ENCODE assay signal across 12 cellular contexts in the genomic region with DNA sequence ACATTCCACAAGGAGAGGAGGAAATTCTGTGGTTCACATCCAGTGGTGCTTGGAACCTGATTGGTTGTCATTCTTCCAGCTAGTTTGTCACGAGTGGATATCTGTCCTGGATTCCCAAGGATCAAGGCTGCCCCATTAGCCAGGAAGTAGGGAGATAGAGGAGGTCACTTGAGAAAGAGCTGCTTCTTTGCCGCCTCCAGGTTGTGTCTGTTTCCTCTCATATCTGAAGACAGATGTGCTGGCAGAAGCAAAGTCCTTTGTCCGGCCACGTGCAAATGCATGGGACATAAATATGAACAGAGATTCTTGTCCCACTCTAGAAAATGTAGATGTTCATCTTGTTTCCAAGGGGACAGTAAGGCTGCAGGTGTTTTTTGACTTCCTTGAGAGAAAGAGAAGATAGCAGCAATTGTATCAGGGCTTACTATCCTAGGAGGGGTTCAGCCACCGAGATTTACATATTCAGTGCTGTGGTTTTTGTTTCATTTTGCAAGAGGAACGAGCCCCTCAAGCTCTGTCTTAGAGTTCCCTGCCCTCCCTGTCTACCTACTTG.
DNase-seq lines count a peak whose midpoint lies in the region; ATAC-seq, FAIRE-seq and TF ChIP-seq lines count a peak whose summit lies in the region.
"Had no signal": no experiment of that assay in that cellular context is flagged by ENCODE, and none has a peak within 500 bp of the region (broad histone marks: within the 10 kb centered on the region; RNA-seq: fewer than 3 reads in every experiment).

No MANE protein-coding gene starts in this region.

- no peaks in the 10 kb centered on the region for H3K9me3 ChIP-seq in thyroid gland
- H3K9me3 ChIP-seq: SK-N-SH had no signal

- H3K27me3 Mint-ChIP-seq in activated T-helper 1 cell treated with anti-CD3 and anti-CD28 coated beads, Interleukin-12 subunit alpha, Interleukin-12 subunit beta, Interleukin-2, Interleukin-4 antibody, amounts not matched to agents 30 ng/mL and 10 ng/mL and 1 ng/mL, durations not matched to agents 14 hours and 24 hours and 36 hours (ENCODE audit: insufficient read depth), result peaks cover 28% of the 10 kb centered on the region

- H3K4me3 ChIP-seq in fibroblast of pulmonary artery (replicated peaks; ENCODE audit: low read depth, low read length) (no peak overlapping the region), thyroid gland (replicated peaks in 1 of 3) (no peak overlapping the region)

- no peak overlapping the region for H3K27ac ChIP-seq in thyroid gland

- WGBS in thyroid gland, 2 donors, result 56 to 67% methylated on average over 6 of the region's 6 CpGs

- H3K9me3 Mint-ChIP-seq in activated T-helper 1 cell treated with anti-CD3 and anti-CD28 coated beads, Interleukin-12 subunit alpha, Interleukin-12 subunit beta, Interleukin-2, Interleukin-4 antibody, amounts not matched to agents 30 ng/mL and 10 ng/mL and 1 ng/mL, durations not matched to agents 14 hours and 24 hours and 36 hours, result no peaks in the 10 kb centered on the region
- H3K9me3 Mint-ChIP-seq: activated CD4-positive, alpha-beta memory T cell treated with anti-CD3 and anti-CD28 coated beads, Interleukin-2, amount 10 ng/mL, durations not matched to agents 7 days and 5 days had no signal

- no peak for DNase-seq in GM12891 (ENCODE audit: insufficient read length, low spot score)
- DNase-seq in fibroblast of pulmonary artery (ENCODE audit: low read depth), result peak; percentile 18
- no peak for DNase-seq in SHP77 (lab: John Stamatoyannopoulos, UW)
- DNase-seq in kidney tubule cell (ENCODE audit: low spot score), result no peak
- DNase-seq in activated T-helper 1 cell treated with anti-CD3 and anti-CD28 coated beads, Interleukin-12 subunit alpha, Interleukin-12 subunit beta, Interleukin-2, Interleukin-4 antibody, amounts not matched to agents 30 ng/mL and 10 ng/mL and 1 ng/mL, durations not matched to agents 14 hours and 24 hours and 36 hours (ENCODE audit: low spot score), result no peak
- no peak for DNase-seq in thyroid gland
- DNase-seq: activated CD4-positive, alpha-beta memory T cell treated with anti-CD3 and anti-CD28 coated beads, Interleukin-2, amount 10 ng/mL, durations not matched to agents 7 days and 5 days; HCEC 1CT; NCI-H2227 treated with DMSO at 0.1 percent for 48 hours; SK-N-SH had no signal

- intact Hi-C loops in activated T-helper 1 cell treated with anti-CD3 and anti-CD28 coated beads, Interleukin-12 subunit alpha, Interleukin-12 subunit beta, Interleukin-2, Interleukin-4 antibody, amounts not matched to agents 30 ng/mL and 10 ng/mL and 1 ng/mL, durations not matched to agents 14 hours and 24 hours and 36 hours (cut with micrococcal nuclease), result no loop called here
- intact Hi-C loops in thyroid gland (cut with DNase I), result no loop called here

- H3K27me3 ChIP-seq in thyroid gland, result no peaks in the 10 kb centered on the region

- no peaks in the 10 kb centered on the region for H3K36me3 ChIP-seq in thyroid gland

- H3K4me1 Mint-ChIP-seq in activated T-helper 1 cell treated with anti-CD3 and anti-CD28 coated beads, Interleukin-12 subunit alpha, Interleukin-12 subunit beta, Interleukin-2, Interleukin-4 antibody, amounts not matched to agents 30 ng/mL and 10 ng/mL and 1 ng/mL, durations not matched to agents 14 hours and 24 hours and 36 hours (ENCODE audit: low read depth), result no peaks in the 10 kb centered on the region
- H3K4me1 Mint-ChIP-seq: activated CD4-positive, alpha-beta memory T cell treated with anti-CD3 and anti-CD28 coated beads, Interleukin-2, amount 10 ng/mL, durations not matched to agents 7 days and 5 days had no signal

- TF ChIP-seq POLR2A in GM12891 (IDR thresholded peaks at IDR 0.05; ENCODE audit: low read depth, low read length), result peak; percentile 65
- TF ChIP-seq POLR2A in thyroid gland (IDR thresholded peaks at IDR 0.05), result no peak

- no peak for FAIRE-seq in GM12891 (lab: Jason Lieb, UNC)

- no peak overlapping the region for H3K4me3 Mint-ChIP-seq in activated T-helper 1 cell treated with anti-CD3 and anti-CD28 coated beads, Interleukin-12 subunit alpha, Interleukin-12 subunit beta, Interleukin-2, Interleukin-4 antibody, amounts not matched to agents 30 ng/mL and 10 ng/mL and 1 ng/mL, durations not matched to agents 14 hours and 24 hours and 36 hours
- H3K4me3 Mint-ChIP-seq: activated CD4-positive, alpha-beta memory T cell treated with anti-CD3 and anti-CD28 coated beads, Interleukin-2, amount 10 ng/mL, durations not matched to agents 7 days and 5 days had no signal

- no peak overlapping the region for H3K27ac Mint-ChIP-seq in activated T-helper 1 cell treated with anti-CD3 and anti-CD28 coated beads, Interleukin-12 subunit alpha, Interleukin-12 subunit beta, Interleukin-2, Interleukin-4 antibody, amounts not matched to agents 30 ng/mL and 10 ng/mL and 1 ng/mL, durations not matched to agents 14 hours and 24 hours and 36 hours
- H3K27ac Mint-ChIP-seq: activated CD4-positive, alpha-beta memory T cell treated with anti-CD3 and anti-CD28 coated beads, Interleukin-2, amount 10 ng/mL, durations not matched to agents 7 days and 5 days had no signal

- H3K4me1 ChIP-seq in thyroid gland, result no peaks in the 10 kb centered on the region

- TF ChIP-seq CTCF in fibroblast of pulmonary artery (IDR thresholded peaks at IDR 0.05; ENCODE audit: low read length, missing control alignments) (no peak), thyroid gland (IDR thresholded peaks at IDR 0.05) (no peak)

- no peaks in the 10 kb centered on the region for H3K36me3 Mint-ChIP-seq in activated T-helper 1 cell treated with anti-CD3 and anti-CD28 coated beads, Interleukin-12 subunit alpha, Interleukin-12 subunit beta, Interleukin-2, Interleukin-4 antibody, amounts not matched to agents 30 ng/mL and 10 ng/mL and 1 ng/mL, durations not matched to agents 14 hours and 24 hours and 36 hours (ENCODE audit: low read depth)

- ATAC-seq in GM21528 (IDR thresholded peaks at IDR 0.05; ENCODE audit: low FRiP score, unreplicated experiment) (peak; percentile 77), HG03378 (IDR thresholded peaks at IDR 0.05; ENCODE audit: unreplicated experiment) (peak; percentile 64)

TF ChIP-seq in GM12891, 5 proteins besides CTCF, POLR2A, EP300 and RAD21:
- TF ChIP-seq POLR2AphosphoS5 (IDR thresholded peaks at IDR 0.05; ENCODE audit: low read depth, low read length) (peak; percentile 65), TAF1 (IDR thresholded peaks at IDR 0.05; ENCODE audit: low read depth, low read length) (peak; percentile 75; the same call in 1 of the 2 replicates), PAX5 (IDR thresholded peaks at IDR 0.05; ENCODE audit: insufficient read depth, low read length, severe bottlenecking) (no peak), SPI1 (IDR thresholded peaks at IDR 0.05; ENCODE audit: low read depth, low read length) (peak; percentile 46; the same call in 1 of the 2 replicates), POU2F2 (IDR thresholded peaks at IDR 0.05; ENCODE audit: low read depth, low read length) (peak; percentile 94)
